Comparison of ENCODE assay signal across 15 cellular contexts in the genomic region with DNA sequence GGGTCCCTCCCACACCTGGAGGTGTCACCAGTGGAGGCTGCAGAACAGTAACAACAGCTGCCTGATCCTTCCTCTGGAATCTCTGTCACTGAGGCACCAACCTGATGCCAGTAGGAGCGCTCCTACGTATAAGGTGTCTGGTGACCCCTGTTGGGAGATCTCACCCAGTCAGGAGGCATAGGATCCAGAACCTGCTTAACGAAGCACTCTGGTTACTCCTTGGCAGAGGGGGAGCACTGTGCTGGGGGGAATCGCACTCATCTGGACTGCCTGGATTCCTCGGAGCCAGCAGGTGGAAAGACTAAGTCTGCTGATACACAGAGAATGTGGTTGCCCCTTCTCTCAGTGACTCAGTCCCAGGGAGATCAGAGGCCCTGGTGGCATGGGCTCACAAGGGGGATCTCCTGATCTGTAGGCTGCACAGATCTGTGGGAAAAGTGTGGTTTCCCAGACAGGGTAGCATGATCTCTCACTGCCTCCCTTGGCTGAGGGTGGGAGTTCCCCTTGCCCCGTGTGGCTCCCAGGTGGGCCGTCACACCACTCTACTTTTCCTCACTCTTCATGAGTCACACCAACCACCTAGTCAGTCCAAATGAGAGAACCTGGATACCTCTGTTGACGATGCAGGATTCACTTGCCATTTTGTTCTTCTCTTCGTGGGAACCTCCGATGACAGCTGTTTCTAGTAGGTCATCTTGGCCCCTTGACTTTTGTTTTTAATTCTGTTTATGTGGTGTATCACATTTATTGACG.
A peak's percentile ranks its signal among the peaks of the same experiment; 100 is the strongest.
DNase-seq lines count a peak whose midpoint lies in the region; ATAC-seq and TF ChIP-seq lines count a peak whose summit lies in the region.
"Had no signal": no experiment of that assay in that cellular context is flagged by ENCODE, and none has a peak within 500 bp of the region (broad histone marks: within the 10 kb centered on the region; RNA-seq: fewer than 3 reads in every experiment).

No MANE protein-coding gene starts in this region.

- DNase-seq in GM06990 (ENCODE audit: extremely low read depth, insufficient read length) = peak; percentile 32
- no peak for DNase-seq in COR-L47 (lab: John Stamatoyannopoulos, UW)
- DNase-seq in DMS114 treated with DMSO at 0.1 percent for 48 hours (lab: John Stamatoyannopoulos, UW; ENCODE audit: unreplicated experiment) = no peak
- no peak for DNase-seq in NAMALWA (ENCODE audit: low spot score)
- DNase-seq: GF-D8, left ventricle myocardium superior, NCI-H2171 treated with DMSO at 0.1 percent for 48 hours had no signal

- peak; percentile 49 for ATAC-seq in GM18519 (IDR thresholded peaks at IDR 0.05; ENCODE audit: low FRiP score, unreplicated experiment)
- peak; percentile 70 for ATAC-seq in HG02571 (IDR thresholded peaks at IDR 0.05; ENCODE audit: unreplicated experiment)
- ATAC-seq in HG03520 (IDR thresholded peaks at IDR 0.05; ENCODE audit: unreplicated experiment) = peak; percentile 63
- no peak for ATAC-seq in GM18909 (IDR thresholded peaks at IDR 0.05; ENCODE audit: poor library complexity, unreplicated experiment)
- ATAC-seq: left ventricle myocardium superior, Panc1 had no signal

- no peak for TF ChIP-seq CTCF in GM06990 (IDR thresholded peaks at IDR 0.05; ENCODE audit: insufficient read depth, low read length, poor library complexity, severe bottlenecking)

- H3K36me3 ChIP-seq in GM06990 (ENCODE audit: control insufficient read depth, insufficient read depth, low read length) = no peaks in the 10 kb centered on the region
- H3K36me3 ChIP-seq: BLaER1 treated with 17β-estradiol and CSF1 and Interleukin-3, amounts not matched to agents 10 nM and 100 nM; cardiac muscle cell had no signal

- no peaks in the 10 kb centered on the region for H3K27me3 ChIP-seq in GM06990 (replicated peaks; ENCODE audit: control insufficient read depth, insufficient read depth, low read length)
- H3K27me3 ChIP-seq: BLaER1 treated with 17β-estradiol and CSF1 and Interleukin-3, amounts not matched to agents 10 nM and 100 nM; cardiac muscle cell; hepatocyte had no signal

- peak overlapping the region; percentile 20; the same call in 1 of the 2 replicates for H3K4me3 ChIP-seq in GM06990 (replicated peaks; ENCODE audit: low read depth, low read length)
- H3K4me3 ChIP-seq: BLaER1 treated with 17β-estradiol and CSF1 and Interleukin-3, amounts not matched to agents 10 nM and 100 nM; cardiac muscle cell; hepatocyte had no signal
